ENCODE assay signal across 28 cellular contexts in genomic region chr2:133513893-133514292, GRCh38. TPM values are rescaled to one million over a fixed set of nuclear protein-coding genes. Genes with fewer than 3 reads are reported as not detected.
"Had no signal": no experiment of that assay in that cellular context is flagged by ENCODE, and none has a peak within 500 bp of the region (broad histone marks: within the 10 kb centered on the region; RNA-seq: fewer than 3 reads in every experiment).

No MANE protein-coding gene starts in this region.

- H3K4me3 ChIP-seq: neural progenitor cell, ovary, pancreas, prostate gland, psoas muscle, right atrium auricular region, right lobe of liver, sigmoid colon, skin epidermis, smooth muscle cell, spleen had no signal

- H3K4me2 ChIP-seq: neural progenitor cell, smooth muscle cell had no signal

- H3K4me1 ChIP-seq: neural progenitor cell, pancreas, parathyroid adenoma, prostate gland, psoas muscle, right atrium auricular region, sigmoid colon, spleen had no signal

- H3K27ac ChIP-seq: neural progenitor cell, neutrophil, ovary, pancreas, parathyroid adenoma, prostate gland, psoas muscle, right atrium auricular region, right lobe of liver, sigmoid colon, skin epidermis, spleen had no signal

- H3K9ac ChIP-seq: neural progenitor cell, parathyroid adenoma had no signal

- H3K27me3 ChIP-seq: neural progenitor cell, neutrophil, ovary, pancreas, right atrium auricular region, right lobe of liver, sigmoid colon, spleen had no signal

- FAIRE-seq: pancreas, small intestine had no signal

- H3K79me2 ChIP-seq: parathyroid adenoma had no signal

- H3K9me3 ChIP-seq: neutrophil, ovary, pancreas, prostate gland, psoas muscle, right atrium auricular region, right lobe of liver, sigmoid colon, spleen had no signal

- ATAC-seq: naive thymus-derived CD8-positive, alpha-beta T cell; natural killer cell; natural killer cell treated with Interleukin-12 subunit alpha and Interleukin-12 subunit beta and Interleukin-15 and Interleukin-18, amount 100 ng/mL, for 72 hours; pancreas; psoas muscle; right cardiac atrium; right lobe of liver; sciatic nerve had no signal

- DNase-seq: naive thymus-derived CD8-positive, alpha-beta T cell; natural killer cell; nephron progenitor cell; nucleus accumbens; occipital lobe; ovary; pancreas; posterior cingulate gyrus; psoas muscle; retina; right cardiac atrium; right lobe of liver; sigmoid colon; small intestine; spleen; stimulated activated CD4-positive, alpha-beta T cell treated with anti-CD3 and anti-CD28 coated beads, Interleukin-12 subunit alpha, Interleukin-12 subunit beta, amount 100 ng/mL, for 4 hours; stimulated activated CD4-positive, alpha-beta T cell treated with anti-CD3 and anti-CD28 coated beads, Interleukin-15, amount 100 ng/mL, for 24 hours; stimulated activated CD4-positive, alpha-beta T cell treated with anti-CD3 and anti-CD28 coated beads, Interleukin-1b, Interleukin-23, amount 100 ng/mL, for 48 hours; stimulated activated CD4-positive, alpha-beta T cell treated with anti-CD3 and anti-CD28 coated beads, Interleukin-2, amount 100 ng/mL, for 24 hours had no signal

- H2AFZ ChIP-seq: neural progenitor cell, parathyroid adenoma had no signal

- H3K36me3 ChIP-seq: neural progenitor cell, neutrophil, ovary, pancreas, prostate gland, right atrium auricular region, right lobe of liver, sigmoid colon, spleen had no signal

RNA-seq across cellular contexts. Expression of gene NCKAP5, which starts 54.4 kb away (rescaled TPM):
- total RNA-seq: naive thymus-derived CD8-positive, alpha-beta T cell; natural killer cell treated with Interleukin-12 subunit alpha and Interleukin-12 subunit beta and Interleukin-15 and Interleukin-18, amount 100 ng/mL, for 72 hours had no signal
- polyA plus RNA-seq: naive thymus-derived CD8-positive, alpha-beta T cell had no signal
